19 cellular contexts compared by ENCODE assay signal in the genomic region with DNA sequence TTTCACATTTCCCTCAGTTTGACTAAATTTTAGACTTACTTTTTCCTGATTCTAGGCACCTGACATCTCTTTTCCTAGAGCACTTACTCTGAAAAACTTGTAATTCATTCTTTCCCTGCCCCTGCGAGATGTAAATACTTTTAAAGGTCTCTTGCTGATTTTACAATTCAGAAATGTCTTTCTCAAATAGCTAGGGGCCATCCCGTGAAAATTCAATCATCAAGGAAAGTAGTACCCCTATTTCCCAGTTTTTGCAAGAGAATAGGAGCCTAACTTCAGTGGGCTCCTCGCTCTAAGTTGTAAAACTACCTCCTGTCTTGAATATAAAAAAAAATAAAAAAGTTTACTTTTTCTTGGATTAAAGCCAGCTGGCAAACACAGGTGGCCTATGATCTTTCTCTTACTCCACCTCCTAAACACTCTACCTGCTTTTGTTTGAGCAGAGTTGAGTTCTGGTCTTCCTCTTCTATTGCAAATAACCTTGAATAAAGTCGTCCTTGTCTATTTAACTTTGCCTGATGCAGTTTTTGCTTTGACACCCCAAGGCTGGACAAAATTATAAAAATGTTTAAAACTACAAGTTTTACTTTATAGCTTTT.
DNase-seq lines count a peak whose midpoint lies in the region; ATAC-seq, FAIRE-seq and TF ChIP-seq lines count a peak whose summit lies in the region.
"Had no signal": no experiment of that assay in that cellular context is flagged by ENCODE, and none has a peak within 500 bp of the region (broad histone marks: within the 10 kb centered on the region; RNA-seq: fewer than 3 reads in every experiment).

No MANE protein-coding gene starts in this region.

- 3% methylated on average over 4 of the region's 4 CpGs for WGBS in HepG2 (ENCODE audit: low lambda C conversion rate)
- whole genome bisulfite sequencing in mesenchymal stem cell = 38% methylated on average over 2 of the region's 4 CpGs

- H3K4me1 ChIP-seq in Caco-2 = no peaks in the 10 kb centered on the region; the same call in 1 of the 2 replicates
- 0 out of 2 replicates have a peak, but pooled peaks cover 2% of the 10 kb centered on the region for H3K4me1 ChIP-seq in HEK293 (ENCODE audit: control insufficient read depth, insufficient read depth, low read length)
- peaks cover 35% of the 10 kb centered on the region for H3K4me1 ChIP-seq in HepG2 (ENCODE audit: insufficient read depth, low read length)
- no peaks in the 10 kb centered on the region for H3K4me1 ChIP-seq in mesenchymal stem cell (ENCODE audit: control insufficient read depth, insufficient read depth, low read depth, low read length)
- H3K4me1 ChIP-seq: Peyer's patch had no signal

- no peak for DNase-seq in Caco-2
- DNase-seq in WTC11 (ENCODE audit: low spot score) = no peak
- peak; percentile 83 for DNase-seq in HepG2 (ENCODE audit: low spot score)
- no peak for DNase-seq in Right ventricle myocardium superior
- DNase-seq in mesenchymal stem cell = no peak
- no peak for DNase-seq in NK-92 treated with Interleukin-12 subunit alpha and Interleukin-12 subunit beta, amount 100 ng/mL, for 24 hours (lab: John Stamatoyannopoulos, UW)
- DNase-seq: H7, MM.1S, NCI-H1092 treated with DMSO at 0.1 percent for 48 hours, NCI-H1694, NCI-H2107, NCI-H446 treated with DMSO at 0.1 percent for 48 hours, Peyer's patch, SHP77, SK-N-SH had no signal

- no peak for TF ChIP-seq RAD21 in HepG2 (CRISPR knock-in tag; IDR thresholded peaks at IDR 0.05)

- H3K18ac ChIP-seq in mesenchymal stem cell (ENCODE audit: low read depth in 1 of 2, low read length in 2 of 2) = no peak overlapping the region

- H3K27ac Mint-ChIP-seq in Caco-2 (ENCODE audit: unreplicated experiment) = peak overlapping the region; percentile 23
- peak overlapping the region; percentile 84 for H3K27ac Mint-ChIP-seq in WTC11

- peak; percentile 76 for FAIRE-seq in HepG2 (lab: Jason Lieb, UNC)
- FAIRE-seq: GM19239 had no signal

- TF ChIP-seq CTCF in Caco-2 (IDR thresholded peaks at IDR 0.05; ENCODE audit: insufficient read depth in 1 of 2, low read depth in 1 of 2, low read length in 1 of 2, severe bottlenecking in 1 of 2, unreplicated experiment in 1 of 2) (no peak), HEK293 (tag by site-specific recombination; IDR thresholded peaks at IDR 0.05) (no peak), WTC11 (IDR thresholded peaks at IDR 0.05) (no peak), HepG2 (CRISPR knock-in tag; IDR thresholded peaks at IDR 0.05) (no peak)

- H4K8ac ChIP-seq in mesenchymal stem cell (ENCODE audit: low read length) = no peak overlapping the region

- H4K20me1 ChIP-seq in HepG2 (ENCODE audit: insufficient read depth, low read length) = no peaks in the 10 kb centered on the region

- ATAC-seq in WTC11 = peak; percentile 71
- peak; percentile 94 for ATAC-seq in HepG2
- ATAC-seq in GM18505 (IDR thresholded peaks at IDR 0.05; ENCODE audit: unreplicated experiment) = no peak
- ATAC-seq in Right ventricle myocardium superior (ENCODE audit: poor library complexity) = no peak

- TF ChIP-seq POLR2A in HepG2 (IDR thresholded peaks at IDR 0.05; ENCODE audit: insufficient read depth in 1 of 2, low read depth in 2 of 2, low read length in 2 of 2) (no peak), GM18505 (IDR thresholded peaks at IDR 0.05; ENCODE audit: borderline replicate concordance, extremely low read depth, insufficient read depth, insufficient read length) (no peak)

- H3K27me3 ChIP-seq in Caco-2 (replicated peaks; ENCODE audit: control insufficient read depth, insufficient read depth, low read length) (no peaks in the 10 kb centered on the region), HepG2 (ENCODE audit: control insufficient read depth in 1 of 2, insufficient read depth in 2 of 2, low read length in 2 of 2) (no peaks in the 10 kb centered on the region), mesenchymal stem cell (ENCODE audit: control insufficient read depth in 1 of 2, insufficient read depth in 1 of 2, low read length in 2 of 2) (no peaks in the 10 kb centered on the region)
- H3K27me3 ChIP-seq: Peyer's patch had no signal

- H4K91ac ChIP-seq in mesenchymal stem cell (ENCODE audit: low read length) = no peak overlapping the region

- H3K9me3 Mint-ChIP-seq in Caco-2 (ENCODE audit: unreplicated experiment) (peaks cover 45% of the 10 kb centered on the region), WTC11 (peaks cover 20% of the 10 kb centered on the region)

- in situ Hi-C loops in HepG2 (cut with HindIII; ENCODE audit: extremely low pct_ligation_motif_present, low pct_unique_long_range_greater_than_20kb) = loop anchor here (5.0 kb wide), 1 partner anchor 64 kb away; no protein-coding TSS in a partner anchor

- no peaks in the 10 kb centered on the region for H3K36me3 Mint-ChIP-seq in Caco-2 (ENCODE audit: insufficient read depth, unreplicated experiment)
- peaks cover 20% of the 10 kb centered on the region for H3K36me3 Mint-ChIP-seq in WTC11

- no peak overlapping the region for H2BK15ac ChIP-seq in mesenchymal stem cell (ENCODE audit: low read depth, poor library complexity, severe bottlenecking)

- H3K9me3 ChIP-seq in Caco-2 (peaks cover 9% of the 10 kb centered on the region), HEK293 (ENCODE audit: control insufficient read depth, insufficient read depth, low read depth, low read length) (no peaks in the 10 kb centered on the region; the same call in 1 of the 2 replicates), HepG2 (ENCODE audit: low read length) (peaks cover 22% of the 10 kb centered on the region), mesenchymal stem cell (ENCODE audit: control insufficient read depth, low read length) (peaks cover 5% of the 10 kb centered on the region)
- H3K9me3 ChIP-seq: Peyer's patch, SK-N-SH had no signal

- no peaks in the 10 kb centered on the region for H3K27me3 Mint-ChIP-seq in Caco-2 (ENCODE audit: insufficient read depth, unreplicated experiment)
- peaks cover 80% of the 10 kb centered on the region for H3K27me3 Mint-ChIP-seq in WTC11 (ENCODE audit: low read depth)

- POLR2A ChIA-PET in Caco-2 (lab: Charles Lee) = no interaction called here
- POLR2A ChIA-PET in HEK293 (lab: Yijun Ruan, JAX) = no interaction called here
- POLR2A ChIA-PET in WTC11 (lab: Charles Lee) = no interaction called here
- POLR2A ChIA-PET in HepG2 (lab: Yijun Ruan, JAX) = no interaction called here

- H3K4me3 Mint-ChIP-seq in Caco-2 (ENCODE audit: unreplicated experiment) = no peak overlapping the region
- H3K4me3 Mint-ChIP-seq in WTC11 = peak overlapping the region; percentile 35; the same call in 1 of the 2 replicates

- H3K9ac ChIP-seq in HepG2 (ENCODE audit: insufficient read depth, low read depth, low read length) (no peak overlapping the region), mesenchymal stem cell (ENCODE audit: low read length) (no peak overlapping the region)
- H3K9ac ChIP-seq: SK-N-SH had no signal

- TF ChIP-seq EP300 in HepG2 (IDR thresholded peaks at IDR 0.05; ENCODE audit: low read depth in 2 of 2, low read length in 2 of 2) (peak in 1 of 2 experiments; percentile 86; a peak in 2 of 4 replicates), HepG2 (CRISPR knock-in tag; IDR thresholded peaks at IDR 0.05; ENCODE audit: borderline replicate concordance) (no peak)

- H3K23ac ChIP-seq in mesenchymal stem cell (ENCODE audit: low read length in 2 of 2) = no peak overlapping the region

- H3K4me3 ChIP-seq in Caco-2 (ENCODE audit: low read depth, low read length) (no peak overlapping the region), HEK293 (ENCODE audit: low read depth, low read length) (no peak overlapping the region), HepG2 (replicated peaks in 1 of 3; ENCODE audit: insufficient read depth in 1 of 3, low read depth in 2 of 3, low read length in 3 of 3) (peak overlapping the region in 1 of 3 experiments; percentile 39; a peak in 2 of 6 replicates), mesenchymal stem cell (ENCODE audit: insufficient read depth in 1 of 2, low read depth in 1 of 2, low read length in 2 of 2) (no peak overlapping the region)
- H3K4me3 ChIP-seq: Peyer's patch had no signal

- no peaks in the 10 kb centered on the region for H3K36me3 ChIP-seq in Caco-2 (ENCODE audit: control insufficient read depth, insufficient read depth, low read length)
- no peaks in the 10 kb centered on the region for H3K36me3 ChIP-seq in HEK293 (ENCODE audit: control insufficient read depth in 2 of 2, insufficient read depth in 1 of 2, low read length in 2 of 2)
- H3K36me3 ChIP-seq in HepG2 (replicated peaks in 1 of 2; ENCODE audit: control insufficient read depth in 1 of 2, insufficient read depth in 2 of 2, low read length in 2 of 2) = no peaks in the 10 kb centered on the region
- no peaks in the 10 kb centered on the region for H3K36me3 ChIP-seq in mesenchymal stem cell (ENCODE audit: control insufficient read depth in 1 of 2, insufficient read depth in 2 of 2, low read depth in 1 of 2, low read length in 2 of 2)
- H3K36me3 ChIP-seq: Peyer's patch had no signal

- no peak overlapping the region for H2BK12ac ChIP-seq in mesenchymal stem cell (ENCODE audit: low read length in 2 of 2)

- H2BK5ac ChIP-seq in mesenchymal stem cell (ENCODE audit: low read depth, low read length, poor library complexity, severe bottlenecking) = no peak overlapping the region

- no peak overlapping the region for H3K27ac ChIP-seq in HEK293 (ENCODE audit: extremely low read depth, low read depth, low read length)
- peak overlapping the region; percentile 59 for H3K27ac ChIP-seq in HepG2 (ENCODE audit: extremely low read length, insufficient read depth, low read length)
- H3K27ac ChIP-seq in mesenchymal stem cell (ENCODE audit: low read length, poor library complexity, severe bottlenecking) = no peak overlapping the region
- H3K27ac ChIP-seq: C4-2B, Peyer's patch had no signal

- no peak overlapping the region for H2BK120ac ChIP-seq in mesenchymal stem cell (ENCODE audit: low read depth, low read length)

- H3K4me1 Mint-ChIP-seq in Caco-2 (ENCODE audit: low read depth, unreplicated experiment) = peaks cover 16% of the 10 kb centered on the region
- H3K4me1 Mint-ChIP-seq in WTC11 = peaks cover 40% of the 10 kb centered on the region

- CTCF ChIA-PET in Caco-2 (lab: Charles Lee) (no interaction called here), HEK293 (lab: Yijun Ruan, JAX) (interaction anchor here (0.7 to 1.0 kb wide), 3 partner anchors 8 to 569 kb away, joined by 3 to 4 read pairs (median 3); no protein-coding TSS in a partner anchor), WTC11 (lab: Charles Lee) (interaction anchor here (1.0 kb wide), 1 partner anchor 62 kb away, joined by 4 read pairs; no protein-coding TSS in a partner anchor), HepG2 (lab: Yijun Ruan, JAX; ENCODE audit: low intra/inter-chr PET ratio, low total read pairs) (no interaction called here)

- H3K79me1 ChIP-seq in mesenchymal stem cell (replicated peaks; ENCODE audit: low read length, poor library complexity, severe bottlenecking) = no peaks in the 10 kb centered on the region

- no peaks in the 10 kb centered on the region for H3K79me2 ChIP-seq in HepG2 (ENCODE audit: insufficient read depth, low read length)

- intact Hi-C loops in Caco-2 (cut with micrococcal nuclease; ENCODE audit: unreplicated experiment) (no loop called here), HepG2 (cut with micrococcal nuclease; ENCODE audit: unreplicated experiment) (no loop called here), Right ventricle myocardium superior (cut with DNase I) (no loop called here)

- no TSS peak for BruUV-seq in Caco-2 (replicated peaks; lab: Mats Ljungman, UMichigan)
- BruUV-seq in HepG2 (replicated peaks; lab: Mats Ljungman, UMichigan) = no TSS peak

- H3K14ac ChIP-seq in mesenchymal stem cell (ENCODE audit: low read length in 2 of 2) = no peak overlapping the region

- H2AK5ac ChIP-seq in mesenchymal stem cell (ENCODE audit: low read length, severe bottlenecking) = no peak overlapping the region

- H3K4me2 ChIP-seq in HepG2 (ENCODE audit: low read depth, low read length) (peak overlapping the region; percentile 49), mesenchymal stem cell (ENCODE audit: low read length, poor library complexity, severe bottlenecking) (no peak overlapping the region)
- H3K4me2 ChIP-seq: SK-N-SH had no signal

- H2AFZ ChIP-seq in HepG2 (ENCODE audit: low read length) (no peak overlapping the region), mesenchymal stem cell (ENCODE audit: low read depth, low read length) (no peak overlapping the region)

- no peak overlapping the region for H3K4ac ChIP-seq in mesenchymal stem cell (ENCODE audit: low read depth in 1 of 2, low read length in 2 of 2)

Comparison
In these comparisons a context has a peak if more than half of its experiments do, and no peak if none do; other contexts are left out.
1. ATAC-seq: peak in WTC11 (single experiment) and HepG2 (single experiment); none in GM18505 (single experiment) and Right ventricle myocardium superior (single experiment).
2. CTCF ChIA-PET loops: an anchor here in HEK293 (0.7 to 1.0 kb wide) and WTC11 (1.0 kb wide); none called in Caco-2 and HepG2.